Comparison of ENCODE assay signal across 8 cellular contexts in the genomic region with DNA sequence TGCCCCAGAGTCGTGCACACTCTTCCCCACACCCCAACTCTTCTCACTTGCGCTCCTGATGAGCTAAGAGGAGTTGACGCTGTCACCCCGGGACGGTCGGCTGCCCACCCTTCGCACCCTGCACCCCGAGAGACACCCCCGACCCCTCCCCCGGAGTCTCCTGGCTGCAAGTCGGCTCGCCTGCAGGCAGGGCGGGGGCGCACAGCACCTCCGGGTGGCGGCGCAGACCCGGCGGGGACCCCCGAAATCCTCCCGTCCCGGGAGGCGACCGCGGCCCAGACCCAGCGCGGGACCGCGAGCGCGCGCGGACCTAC. TPM values are rescaled to one million over a fixed set of nuclear protein-coding genes. Genes with fewer than 3 reads are reported as not detected.
DNase-seq lines count a peak whose midpoint lies in the region; ATAC-seq, FAIRE-seq and TF ChIP-seq lines count a peak whose summit lies in the region.

No MANE protein-coding gene starts in this region.

- peaks cover 8 to 14% (median 8%) of the 10 kb centered on the region in 3 donors for H3K4me1 Mint-ChIP-seq in CD8-positive, alpha-beta memory T cell

- peaks cover 13% of the 10 kb centered on the region for H3K27me3 ChIP-seq in CD8-positive, alpha-beta memory T cell (ENCODE audit: insufficient read depth, low read length, poor library complexity, severe bottlenecking)
- peaks cover 0 to 5% of the 10 kb centered on the region in 2 donors for H3K27me3 ChIP-seq in Peyer's patch

- no peak for ATAC-seq in GM21723 (IDR thresholded peaks at IDR 0.05; ENCODE audit: unreplicated experiment)

- FAIRE-seq in HTR-8/SVneo (lab: Jason Lieb, UNC) = no peak

- no peaks in the 10 kb centered on the region for H3K4me1 ChIP-seq in CD8-positive, alpha-beta memory T cell (ENCODE audit: insufficient read depth, low read length)
- peaks cover 0 to 9% (median 4%) of the 10 kb centered on the region in 4 donors for H3K4me1 ChIP-seq in Peyer's patch

- H3K27me3 Mint-ChIP-seq in CD8-positive, alpha-beta memory T cell = peaks cover 44 to 68% of the 10 kb centered on the region in 2 donors

- no peak for DNase-seq in CD8-positive, alpha-beta memory T cell
- DNase-seq in Peyer's patch (no peak), fibroblast of pulmonary artery (ENCODE audit: low read depth) (no peak), posterior vena cava (ENCODE audit: low spot score) (peak; percentile 82), HTR-8/SVneo (ENCODE audit: insufficient read length, low spot score) (no peak), DMS53 treated with DMSO at 0.1 percent for 48 hours (lab: John Stamatoyannopoulos, UW; ENCODE audit: unreplicated experiment) (no peak)
- no peak for DNase-seq in activated CD4-positive, alpha-beta T cell treated with anti-CD3 and anti-CD28 coated beads for 4 hours

- no peak for TF ChIP-seq CTCF in Peyer's patch (IDR thresholded peaks at IDR 0.05)
- no peak for TF ChIP-seq CTCF in fibroblast of pulmonary artery (IDR thresholded peaks at IDR 0.05; ENCODE audit: low read length, missing control alignments)

- no peaks in the 10 kb centered on the region for H3K9me3 ChIP-seq in CD8-positive, alpha-beta memory T cell (ENCODE audit: low read length)
- H3K9me3 ChIP-seq in Peyer's patch = no peaks in the 10 kb centered on the region

- no peaks in the 10 kb centered on the region for H3K36me3 ChIP-seq in CD8-positive, alpha-beta memory T cell (ENCODE audit: insufficient read depth, low read length)
- H3K36me3 ChIP-seq in Peyer's patch = no peaks in the 10 kb centered on the region

- no peaks in the 10 kb centered on the region for H3K36me3 Mint-ChIP-seq in CD8-positive, alpha-beta memory T cell

- H3K9me3 Mint-ChIP-seq in CD8-positive, alpha-beta memory T cell = no peaks in the 10 kb centered on the region

- H3K4me3 Mint-ChIP-seq in CD8-positive, alpha-beta memory T cell = peak overlapping the region in 4 of 7 donors; percentile 54 to 63 (median 57)

- no peak for TF ChIP-seq POLR2A in Peyer's patch (IDR thresholded peaks at IDR 0.05)

- intact Hi-C loops in posterior vena cava (cut with DNase I) = loop anchor here in 1 of 2 donors (5.0 kb wide), 1 partner anchor 1595 kb away; no protein-coding TSS in a partner anchor

- POLR2A ChIA-PET in CD8-positive, alpha-beta memory T cell (lab: Charles Lee) = no interaction called here

- CTCF ChIA-PET in CD8-positive, alpha-beta memory T cell (lab: Charles Lee) = no interaction called here

- peak overlapping the region in 1 of 8 donors; percentile 85 for H3K27ac Mint-ChIP-seq in CD8-positive, alpha-beta memory T cell

- no peak overlapping the region for H3K4me3 ChIP-seq in CD8-positive, alpha-beta memory T cell (ENCODE audit: low read length)
- H3K4me3 ChIP-seq in Peyer's patch (peak overlapping the region; percentile 45 to 75 (median 61)), fibroblast of pulmonary artery (replicated peaks; ENCODE audit: low read depth, low read length) (peak overlapping the region; percentile 64)

- no peak overlapping the region for H3K27ac ChIP-seq in CD8-positive, alpha-beta memory T cell (ENCODE audit: low read depth, low read length)
- peak overlapping the region; percentile 40 to 75 (median 64) for H3K27ac ChIP-seq in Peyer's patch

RNA-seq across cellular contexts. Expression of a gene that starts 0.4 kb away (rescaled TPM):
- under 1 TPM; 0.28 to 0.53 TPM for total RNA-seq in CD8-positive, alpha-beta memory T cell
- not detected for polyA plus RNA-seq in CD8-positive, alpha-beta memory T cell
- 10 to 100 TPM in 1 of 4 donors, 1 to 10 TPM in 3; 1.1 to 28.1 (median 5.7) TPM for total RNA-seq in Peyer's patch
- 10 to 100 TPM; 26.7 to 31.5 TPM for total RNA-seq in posterior vena cava

RNA-seq across cellular contexts. Expression of a gene that starts 25.7 kb away (rescaled TPM):
- total RNA-seq in CD8-positive, alpha-beta memory T cell = 1 to 10 TPM; 5.8 to 7.7 TPM
- polyA plus RNA-seq in CD8-positive, alpha-beta memory T cell = 2.6 TPM
- total RNA-seq in Peyer's patch (10 to 100 TPM in 3 of 4 donors, 1 to 10 TPM in 1; 9.5 to 76.7 (median 18.4) TPM), posterior vena cava (100 to 1,000 TPM in 1 of 2 donors, 10 to 100 TPM in 1; 83.0 to 106 TPM)

RNA-seq across cellular contexts. Expression of a gene that starts 33.2 kb away (rescaled TPM):
- under 1 TPM in 1 of 2 experiments, not detected in 1; 0.09 TPM for total RNA-seq in CD8-positive, alpha-beta memory T cell
- polyA plus RNA-seq in CD8-positive, alpha-beta memory T cell = 1.5 TPM
- 1 to 10 TPM in 3 of 4 donors, under 1 TPM in 1; 0.47 to 4.1 (median 2.3) TPM for total RNA-seq in Peyer's patch
- total RNA-seq in posterior vena cava = 1 to 10 TPM; 5.8 to 9.5 TPM

RNA-seq across cellular contexts. Expression of a gene that starts 50.4 kb away (rescaled TPM):
- total RNA-seq in CD8-positive, alpha-beta memory T cell = 100 to 1,000 TPM; 490 to 506 TPM
- 2,741 TPM for polyA plus RNA-seq in CD8-positive, alpha-beta memory T cell
- total RNA-seq in Peyer's patch (1,000 to 10,000 TPM; 3,399 to 5,471 (median 4,336) TPM), posterior vena cava (1,000 to 10,000 TPM; 2,679 to 3,454 TPM)
